ENCODE assay signal across 9 cellular contexts in the genomic region with DNA sequence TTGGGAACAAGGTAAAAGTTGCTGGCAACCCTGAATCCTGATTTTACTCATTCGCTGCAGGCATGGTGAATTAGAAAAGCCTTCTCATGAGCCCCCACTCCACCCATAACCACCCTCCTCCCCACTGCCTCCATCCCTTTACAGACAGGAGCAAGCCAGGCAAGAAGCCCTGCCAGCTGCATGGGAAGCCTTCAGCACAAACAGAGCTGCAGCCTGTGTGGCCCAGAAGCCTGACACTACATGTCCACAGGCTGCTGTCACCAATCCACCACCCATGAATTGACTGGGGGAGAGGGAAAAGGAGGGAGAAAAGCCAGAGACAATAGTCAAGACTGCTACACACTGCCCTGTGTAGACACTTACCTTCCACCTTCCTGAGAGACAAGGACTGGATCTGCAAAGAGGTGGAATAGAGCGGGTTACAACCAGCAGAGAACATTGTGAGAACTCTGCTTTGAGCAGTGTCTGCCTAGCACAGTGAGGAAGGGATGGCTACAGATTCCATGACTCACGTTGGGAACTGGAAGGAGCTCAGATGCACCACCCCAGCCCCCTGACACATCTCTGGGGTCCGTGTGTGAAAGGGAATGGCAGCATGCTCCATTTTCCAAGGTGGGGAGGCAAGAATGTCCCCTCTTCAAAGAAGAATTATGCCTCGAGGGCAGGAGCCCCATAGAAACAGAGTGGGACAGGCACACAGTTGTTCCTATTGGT. TPM values are rescaled to one million over a fixed set of nuclear protein-coding genes. Genes with fewer than 3 reads are reported as not detected.
DNase-seq lines count a peak whose midpoint lies in the region; ATAC-seq and TF ChIP-seq lines count a peak whose summit lies in the region.
"Had no signal": no experiment of that assay in that cellular context is flagged by ENCODE, and none has a peak within 500 bp of the region (broad histone marks: within the 10 kb centered on the region; RNA-seq: fewer than 3 reads in every experiment).

No MANE protein-coding gene starts in this region.

- no peak for TF ChIP-seq CTCF in PC-3 (conservative IDR thresholded peaks at IDR 0.05; ENCODE audit: low read depth, low read length)
- TF ChIP-seq CTCF in fibroblast of pulmonary artery (IDR thresholded peaks at IDR 0.05; ENCODE audit: low read length, missing control alignments), result no peak

- H3K4me2 ChIP-seq in PC-3 (ENCODE audit: low read length), result peak overlapping the region; percentile 84

- H3K9me3 ChIP-seq in PC-3 (ENCODE audit: low read length), result no peaks in the 10 kb centered on the region

- peak; percentile 21; the same call in 1 of the 2 replicates for ATAC-seq in PC-3
- peak; percentile 8 for ATAC-seq in sciatic nerve
- no peak for ATAC-seq in GM19463 (IDR thresholded peaks at IDR 0.05; ENCODE audit: unreplicated experiment)

- peak overlapping the region; percentile 9; the same call in 1 of the 2 replicates for H2AFZ ChIP-seq in PC-3 (ENCODE audit: low read length)

- POLR2A ChIA-PET in PC-3 (lab: Charles Lee; ENCODE audit: unreplicated experiment), result interaction anchor here (0.6 kb wide), 1 partner anchor 1123 kb away, joined by 5 read pairs; no protein-coding TSS in a partner anchor

- CTCF ChIA-PET in PC-3 (lab: Charles Lee), result no interaction called here

- H3K27me3 ChIP-seq in PC-3 (ENCODE audit: low read length), result no peaks in the 10 kb centered on the region

- intact Hi-C loops in PC-3 (cut with micrococcal nuclease) (no loop called here), sciatic nerve (cut with DNase I) (no loop called here)

- peak overlapping the region; percentile 52 for H3K4me3 ChIP-seq in PC-3 (ENCODE audit: low read length)
- peak overlapping the region; percentile 46 for H3K4me3 ChIP-seq in fibroblast of pulmonary artery (replicated peaks; ENCODE audit: low read depth, low read length)

- no peaks in the 10 kb centered on the region for H3K79me2 ChIP-seq in PC-3 (ENCODE audit: low read length)

- H3K4me1 ChIP-seq in PC-3 (ENCODE audit: insufficient read depth, low read length), result peaks cover 63% of the 10 kb centered on the region

- peak overlapping the region; percentile 100 for H3K27ac ChIP-seq in PC-3 (ENCODE audit: low read length)

- no peaks in the 10 kb centered on the region for H4K20me1 ChIP-seq in PC-3 (ENCODE audit: low read length)

- DNase-seq in EH (ENCODE audit: low read depth) (peak; percentile 85), PC-3 (no peak), fibroblast of pulmonary artery (ENCODE audit: low read depth) (peak; percentile 73), sciatic nerve (ENCODE audit: low spot score) (no peak), NCI-H1930 (lab: John Stamatoyannopoulos, UW) (no peak), NCI-H524 treated with DMSO at 0.1 percent for 48 hours (lab: John Stamatoyannopoulos, UW) (no peak)
- no peak for DNase-seq in stimulated activated CD4-positive, alpha-beta T cell treated with anti-CD3 and anti-CD28 coated beads, Interleukin-2, amount 100 ng/mL, for 24 hours
- DNase-seq: effector CD8-positive, alpha-beta T cell had no signal

- BruUV-seq in PC-3 (replicated peaks; lab: Mats Ljungman, UMichigan), result no TSS peak

- peaks cover 5% of the 10 kb centered on the region for H3F3A ChIP-seq in PC-3 (ENCODE audit: low read length, unreplicated experiment)

- H3K9ac ChIP-seq in PC-3 (ENCODE audit: low read length), result peak overlapping the region; percentile 87

- H3K36me3 ChIP-seq in PC-3 (ENCODE audit: low read depth, low read length), result no peaks in the 10 kb centered on the region

- H3K9me2 ChIP-seq in PC-3 (replicated peaks; ENCODE audit: low read length), result no peaks in the 10 kb centered on the region

RNA-seq across cellular contexts. Expression of a gene that starts 33.9 kb away (rescaled TPM):
- total RNA-seq in PC-3 (2014; rRNA removed) (3.8 and 4.9 TPM in 2 replicates), sciatic nerve (37.5 TPM)

RNA-seq across cellular contexts. Expression of a gene that starts 50.7 kb away (rescaled TPM):
- not detected in 2 replicates for total RNA-seq in PC-3 (2014; rRNA removed)
- total RNA-seq in sciatic nerve, result not detected

Comparison
In these comparisons a context has a peak if more than half of its experiments do, and no peak if none do; other contexts are left out.
1. DNase-seq: peak in EH (single experiment) and fibroblast of pulmonary artery (single experiment); none in PC-3 (single experiment), sciatic nerve (single experiment), NCI-H1930 (0 of 2), stimulated activated CD4-positive, alpha-beta T cell treated with anti-CD3 and anti-CD28 coated beads, Interleukin-2, amount 100 ng/mL, for 24 hours (0 of 2) and NCI-H524 treated with DMSO at 0.1 percent for 48 hours (single experiment).